ENCODE assay signal across 17 cellular contexts in genomic region chr15:36545451-36545992, GRCh38.
"Had no signal": no experiment of that assay in that cellular context is flagged by ENCODE, and none has a peak within 500 bp of the region (broad histone marks: within the 10 kb centered on the region; RNA-seq: fewer than 3 reads in every experiment).

No MANE protein-coding gene starts in this region.

- H3K27ac ChIP-seq: colonic mucosa, dorsolateral prefrontal cortex, epithelial cell of prostate, spleen, testis, vagina had no signal

- H3K27me3 ChIP-seq: colonic mucosa, heart left ventricle, spleen, testis, vagina had no signal

- H3K9me3 ChIP-seq: colonic mucosa, heart left ventricle, mucosa of descending colon, spleen, testis, vagina had no signal

- H3K4me3 ChIP-seq: colonic mucosa, heart left ventricle, mucosa of descending colon, spleen, testis, vagina had no signal

- ATAC-seq: mucosa of descending colon, T-helper 17 cell had no signal

- H3K4me1 ChIP-seq: colonic mucosa, spleen, testis, vagina had no signal

- H3K36me3 ChIP-seq: colonic mucosa, heart left ventricle, spleen, vagina had no signal

- DNase-seq: activated CD4-positive, alpha-beta T cell treated with anti-CD3 and anti-CD28 coated beads for 4 hours; activated CD4-positive, alpha-beta T cell treated with anti-CD3 and anti-CD28 coated beads, Interleukin-2, amount 50 U/mL, for 48 hours; activated CD4-positive, CD25-positive, alpha-beta regulatory T cell; activated naive CD4-positive, alpha-beta T cell treated with Interleukin-2 at 50 U/mL for 16 hours; activated naive CD8-positive, alpha-beta T cell treated with anti-CD3 and anti-CD28 coated beads for 36 hours; activated T-cell treated with anti-CD3 and anti-CD28 coated beads, Interleukin-2, amount 50 U/mL, for 48 hours; colonic mucosa; heart left ventricle; mucosa of descending colon; spleen; stimulated activated CD4-positive, alpha-beta T cell treated with anti-CD3 and anti-CD28 coated beads, Interleukin-4, amount 100 ng/mL, for 1 hour; stimulated activated naive CD4-positive, alpha-beta T cell; T-helper 17 cell; testis had no signal
